Comparison of ENCODE assay signal across 26 cellular contexts in genomic region chr5:172594431-172594830, GRCh38. TPM values are rescaled to one million over a fixed set of nuclear protein-coding genes. Genes with fewer than 3 reads are reported as not detected.
DNase-seq lines count a peak whose midpoint lies in the region; ATAC-seq and TF ChIP-seq lines count a peak whose summit lies in the region.
"Had no signal": no experiment of that assay in that cellular context is flagged by ENCODE, and none has a peak within 500 bp of the region (broad histone marks: within the 10 kb centered on the region; RNA-seq: fewer than 3 reads in every experiment).

No MANE protein-coding gene starts in this region.

- H3K27ac Mint-ChIP-seq in neural crest cell (ENCODE audit: unreplicated experiment), result peak overlapping the region; percentile 50
- H3K27ac Mint-ChIP-seq: CD4-positive, alpha-beta memory T cell; CD4-positive, CD25-positive, alpha-beta regulatory T cell; CD8-positive, alpha-beta memory T cell had no signal

- H2BK5ac ChIP-seq in mesendoderm (ENCODE audit: low read length), result no peak overlapping the region

- no peak overlapping the region for H2AK5ac ChIP-seq in mesendoderm (ENCODE audit: low read length)

- no peaks in the 10 kb centered on the region for H3K79me2 ChIP-seq in mesendoderm (ENCODE audit: control insufficient read depth, insufficient read depth, low read length)

- no peak overlapping the region for H3K4me2 ChIP-seq in mesendoderm (ENCODE audit: low read length)
- H3K4me2 ChIP-seq: A549, BLaER1 had no signal

- intact Hi-C loops in left ventricle myocardium inferior (cut with micrococcal nuclease), result no loop called here
- intact Hi-C loops in Right ventricle myocardium superior (cut with DNase I), result no loop called here
- intact Hi-C loops in posterior vena cava (cut with DNase I), result no loop called here

- H2BK120ac ChIP-seq in mesendoderm (ENCODE audit: low read depth, low read length), result no peak overlapping the region

- no peak overlapping the region for H3K23ac ChIP-seq in mesendoderm (ENCODE audit: low read length)

- peaks cover 4% of the 10 kb centered on the region for H3K9me3 Mint-ChIP-seq in neural crest cell
- H3K9me3 Mint-ChIP-seq: CD14-positive monocyte; CD4-positive, alpha-beta memory T cell had no signal

- H3K27ac ChIP-seq in left ventricle myocardium inferior (replicated peaks) (no peak overlapping the region), mesendoderm (ENCODE audit: low read depth, low read length) (no peak overlapping the region)
- H3K27ac ChIP-seq: 22Rv1, A549, BLaER1 had no signal

- no peak overlapping the region for H4K5ac ChIP-seq in mesendoderm (ENCODE audit: low read length)

- no peak for ATAC-seq in Right ventricle myocardium superior (ENCODE audit: poor library complexity)
- ATAC-seq: GM12878 had no signal

- no peak overlapping the region for H3K56ac ChIP-seq in mesendoderm (ENCODE audit: low read length)

- H3K4me3 ChIP-seq in left ventricle myocardium inferior (no peak overlapping the region), mesendoderm (ENCODE audit: low read length) (no peak overlapping the region)
- H3K4me3 ChIP-seq: A549, BLaER1, GM12878 had no signal

- peaks cover 3% of the 10 kb centered on the region for H3K4me1 Mint-ChIP-seq in neural crest cell
- H3K4me1 Mint-ChIP-seq: CD14-positive monocyte; CD4-positive, CD25-positive, alpha-beta regulatory T cell; CD8-positive, alpha-beta memory T cell had no signal

- H3K36me3 ChIP-seq in left ventricle myocardium inferior (no peaks in the 10 kb centered on the region), mesendoderm (ENCODE audit: control insufficient read depth, insufficient read depth, low read length) (no peaks in the 10 kb centered on the region)
- H3K36me3 ChIP-seq: BE2C, BLaER1 had no signal

- no peaks in the 10 kb centered on the region for H3K79me1 ChIP-seq in mesendoderm (ENCODE audit: low read length)

- peaks cover 20% of the 10 kb centered on the region for H3K4me1 ChIP-seq in left ventricle myocardium inferior
- no peaks in the 10 kb centered on the region for H3K4me1 ChIP-seq in mesendoderm (ENCODE audit: control insufficient read depth, low read depth, low read length)
- H3K4me1 ChIP-seq: A549 had no signal

- no peak overlapping the region for H3K4me3 Mint-ChIP-seq in neural crest cell
- H3K4me3 Mint-ChIP-seq: CD14-positive monocyte; CD4-positive, alpha-beta memory T cell; CD4-positive, CD25-positive, alpha-beta regulatory T cell; CD8-positive, alpha-beta memory T cell had no signal

- no peaks in the 10 kb centered on the region for H3K27me3 Mint-ChIP-seq in neural crest cell (ENCODE audit: low read depth)
- H3K27me3 Mint-ChIP-seq: CD4-positive, CD25-positive, alpha-beta regulatory T cell had no signal

- H3K9ac ChIP-seq in mesendoderm (ENCODE audit: low read length), result no peak overlapping the region
- H3K9ac ChIP-seq: BLaER1 had no signal

- no peak overlapping the region for H3K18ac ChIP-seq in mesendoderm (ENCODE audit: low read length)

- peak; percentile 27 for DNase-seq in activated effector memory CD4-positive, alpha-beta T cell treated with anti-CD3 and anti-CD28 coated beads, Interleukin-2, amount 50 U/mL, for 16 hours
- DNase-seq in activated effector memory CD4-positive, alpha-beta T cell treated with Interleukin-2 at 50 U/mL for 16 hours, result no peak
- DNase-seq in left ventricle myocardium inferior, result peak; percentile 8
- no peak for DNase-seq in Right ventricle myocardium superior
- DNase-seq in neural crest cell (ENCODE audit: low read depth, low spot score), result no peak
- peak; percentile 28 for DNase-seq in posterior vena cava (ENCODE audit: low spot score)
- no peak for DNase-seq in mesendoderm
- DNase-seq in activated naive CD4-positive, alpha-beta T cell treated with Interleukin-2 at 50 U/mL for 16 hours, result no peak
- DNase-seq: ACHN; BE2C; C1 segment of cervical spinal cord; CD4-positive, alpha-beta memory T cell; CD4-positive, CD25-positive, alpha-beta regulatory T cell; CD8-positive, alpha-beta memory T cell; COR-L47; DMS 273 treated with DMSO at 0.1 percent for 48 hours; DMS153; DMS79; DND-41; EL; GDM1 had no signal

- H4K8ac ChIP-seq in mesendoderm (ENCODE audit: low read depth, low read length), result no peak overlapping the region

- WGBS in mesendoderm (ENCODE audit: extremely low coverage, insufficient coverage, low lambda C conversion rate), result no CpG with 5 or more reads among the region's 8 CpGs

- H3K36me3 Mint-ChIP-seq in neural crest cell (ENCODE audit: low read depth), result no peaks in the 10 kb centered on the region
- H3K36me3 Mint-ChIP-seq: CD14-positive monocyte; CD4-positive, alpha-beta memory T cell; CD4-positive, CD25-positive, alpha-beta regulatory T cell; CD8-positive, alpha-beta memory T cell had no signal

- no peaks in the 10 kb centered on the region for H3K9me3 ChIP-seq in left ventricle myocardium inferior (replicated peaks)
- H3K9me3 ChIP-seq: A549, BE2C, BLaER1 had no signal

- no peak overlapping the region for H3K4ac ChIP-seq in mesendoderm (ENCODE audit: low read depth, low read length)

- no peak for TF ChIP-seq CTCF in left ventricle myocardium inferior (IDR thresholded peaks at IDR 0.05; ENCODE audit: borderline replicate concordance)
- TF ChIP-seq CTCF in neural crest cell (conservative IDR thresholded peaks at IDR 0.05), result no peak

- H3K27me3 ChIP-seq in left ventricle myocardium inferior (ENCODE audit: low read depth) (no peaks in the 10 kb centered on the region), mesendoderm (ENCODE audit: insufficient read depth, low read length, poor library complexity) (no peaks in the 10 kb centered on the region)
- H3K27me3 ChIP-seq: BE2C, BLaER1 had no signal

- no peak overlapping the region for H2BK15ac ChIP-seq in mesendoderm (replicated peaks; ENCODE audit: low read depth)

RNA-seq across cellular contexts. Expression of gene NEURL1B, which starts 46.6 kb away (rescaled TPM):
- total RNA-seq in left ventricle myocardium inferior (24.0 TPM), Right ventricle myocardium superior (28.8 TPM), neural crest cell (5.7 and 6.1 TPM in 2 replicates), posterior vena cava (10 to 100 TPM; 32.9 to 38.6 TPM)
- polyA plus RNA-seq in mesendoderm (2013, experiment 1 of 2), result 4.4 TPM
- polyA plus RNA-seq in mesendoderm (2013, experiment 2 of 2), result 4.5 TPM
- polyA plus RNA-seq: CD14-positive monocyte; CD4-positive, CD25-positive, alpha-beta regulatory T cell; CD8-positive, alpha-beta memory T cell had no signal

Comparison
In these comparisons a context has a peak if more than half of its experiments do, and no peak if none do; other contexts are left out.
1. DNase-seq: peak in activated effector memory CD4-positive, alpha-beta T cell treated with anti-CD3 and anti-CD28 coated beads, Interleukin-2, amount 50 U/mL, for 16 hours (single experiment), left ventricle myocardium inferior (single experiment) and posterior vena cava (single experiment); none in activated effector memory CD4-positive, alpha-beta T cell treated with Interleukin-2 at 50 U/mL for 16 hours (single experiment), Right ventricle myocardium superior (single experiment), neural crest cell (single experiment), mesendoderm (single experiment) and activated naive CD4-positive, alpha-beta T cell treated with Interleukin-2 at 50 U/mL for 16 hours (single experiment).